Comparison of ENCODE assay signal across 24 cellular contexts in genomic region chr7:148335790-148336189, GRCh38.
DNase-seq lines count a peak whose midpoint lies in the region; ATAC-seq, FAIRE-seq and TF ChIP-seq lines count a peak whose summit lies in the region.
"Had no signal": no experiment of that assay in that cellular context is flagged by ENCODE, and none has a peak within 500 bp of the region (broad histone marks: within the 10 kb centered on the region; RNA-seq: fewer than 3 reads in every experiment).

No MANE protein-coding gene starts in this region.

- no peak overlapping the region for H3K14ac ChIP-seq in trophoblast cell (ENCODE audit: low read length)

- H3K4me2 ChIP-seq in keratinocyte (ENCODE audit: control insufficient read depth, extremely low read depth, insufficient read depth, low read depth, low read length) (no peak overlapping the region), trophoblast cell (ENCODE audit: low read length) (no peak overlapping the region)
- H3K4me2 ChIP-seq: BLaER1 had no signal

- H3K79me2 ChIP-seq in keratinocyte (ENCODE audit: control insufficient read depth, insufficient read depth, low read length) (no peaks in the 10 kb centered on the region), trophoblast cell (ENCODE audit: control insufficient read depth, insufficient read depth, low read length, poor library complexity) (peaks cover 4% of the 10 kb centered on the region)

- H3K27me3 ChIP-seq in HUES6 (ENCODE audit: control insufficient read depth, insufficient read depth, low read length) (no peaks in the 10 kb centered on the region), ectodermal cell (ENCODE audit: control insufficient read depth, insufficient read depth, low read length, poor library complexity, severe bottlenecking) (no peaks in the 10 kb centered on the region), keratinocyte (ENCODE audit: control insufficient read depth, extremely low read depth, insufficient read depth, low read length) (peaks cover 5% of the 10 kb centered on the region), trophoblast cell (ENCODE audit: insufficient read depth, low read length) (no peaks in the 10 kb centered on the region)

- no peak overlapping the region for H3K18ac ChIP-seq in trophoblast cell (ENCODE audit: low read length)

- H4K12ac ChIP-seq in trophoblast cell (ENCODE audit: low read depth, low read length) = no peak overlapping the region

- peak overlapping the region; percentile 49; the same call in 1 of the 2 replicates for H3K27ac ChIP-seq in HUES6 (ENCODE audit: low read depth, low read length)
- H3K27ac ChIP-seq in ectodermal cell (ENCODE audit: insufficient read depth, low read depth, low read length, poor library complexity, severe bottlenecking) = peak overlapping the region; percentile 91
- peak overlapping the region; percentile 45 for H3K27ac ChIP-seq in keratinocyte (ENCODE audit: control insufficient read depth, insufficient read depth, low read length)
- peak overlapping the region; percentile 92 for H3K27ac ChIP-seq in trophoblast cell (ENCODE audit: low read depth, low read length)
- H3K27ac ChIP-seq: BLaER1 had no signal

- H3K36me3 ChIP-seq in HUES6 (ENCODE audit: control insufficient read depth, insufficient read depth, low read length) = no peaks in the 10 kb centered on the region; the same call in 1 of the 2 replicates
- H3K36me3 ChIP-seq in ectodermal cell (ENCODE audit: control insufficient read depth, insufficient read depth, low read length) = no peaks in the 10 kb centered on the region
- no peaks in the 10 kb centered on the region for H3K36me3 ChIP-seq in keratinocyte (ENCODE audit: control insufficient read depth in 2 of 2, extremely low read depth in 1 of 2, insufficient read depth in 2 of 2, low read length in 2 of 2)
- H3K36me3 ChIP-seq in trophoblast cell (ENCODE audit: control insufficient read depth in 1 of 2, insufficient read depth in 2 of 2, low read length in 2 of 2) = no peaks in the 10 kb centered on the region
- H3K36me3 ChIP-seq: BLaER1 had no signal

- intact Hi-C loops in natural killer cell (cut with micrococcal nuclease) = no loop called here

- no peak overlapping the region for H4K8ac ChIP-seq in trophoblast cell (ENCODE audit: low read depth, low read length)

- no peak overlapping the region for H3K4ac ChIP-seq in trophoblast cell (ENCODE audit: low read depth, low read length)

- 18 to 33% methylated on average over 1 of the region's 1 CpG for WGBS in ectodermal cell, 2 experiments
- WGBS in trophoblast cell (ENCODE audit: extremely low coverage, insufficient coverage, insufficient read length) = no CpG with 5 or more reads among the region's 1 CpG

- peaks cover 5% of the 10 kb centered on the region for H3K36me3 Mint-ChIP-seq in activated CD8-positive, alpha-beta memory T cell treated with anti-CD3 and anti-CD28 coated beads, Interleukin-2, amount 10 ng/mL, durations not matched to agents 7 days and 5 days
- H3K36me3 Mint-ChIP-seq in natural killer cell = no peaks in the 10 kb centered on the region
- H3K36me3 Mint-ChIP-seq: IgD-negative memory B cell had no signal

- H2BK5ac ChIP-seq in trophoblast cell (ENCODE audit: low read depth, low read length, poor library complexity) = no peak overlapping the region

- peaks cover 10% of the 10 kb centered on the region for H3K9me3 Mint-ChIP-seq in activated CD8-positive, alpha-beta memory T cell treated with anti-CD3 and anti-CD28 coated beads, Interleukin-2, amount 10 ng/mL, durations not matched to agents 7 days and 5 days (ENCODE audit: low read depth)
- peaks cover 6 to 8% of the 10 kb centered on the region in 2 donors for H3K9me3 Mint-ChIP-seq in natural killer cell
- H3K9me3 Mint-ChIP-seq: CD4-positive, alpha-beta T cell; IgD-negative memory B cell had no signal

- peaks cover 27% of the 10 kb centered on the region for H3K79me1 ChIP-seq in trophoblast cell (ENCODE audit: low read length)

- no peak overlapping the region for H3K23ac ChIP-seq in trophoblast cell (ENCODE audit: low read length)

- DNase-seq in keratinocyte (ENCODE audit: low read depth, low spot score) (no peak), trophoblast cell (no peak), natural killer cell (no peak)
- DNase-seq in activated CD8-positive, alpha-beta memory T cell treated with anti-CD3 and anti-CD28 coated beads, Interleukin-2, amount 10 ng/mL, durations not matched to agents 7 days and 5 days = no peak
- DNase-seq in activated naive CD4-positive, alpha-beta T cell treated with Interleukin-2 at 50 U/mL for 16 hours = no peak
- DNase-seq: Caco-2; CD4-positive, alpha-beta T cell; DMS 273 treated with DMSO at 0.1 percent for 48 hours; DMS79 treated with DMSO at 0.1 percent for 48 hours; HCEC 1CT; NCI-H1694 treated with DMSO at 0.1 percent for 48 hours; NCI-H2081 treated with DMSO at 0.1 percent for 48 hours; NCI-H446; NCI-H526; OCI-M1; SHP77 had no signal

- H2BK12ac ChIP-seq in trophoblast cell (ENCODE audit: low read length) = no peak overlapping the region

- CTCF ChIA-PET in activated CD8-positive, alpha-beta memory T cell treated with anti-CD3 and anti-CD28 coated beads, Interleukin-2, amount 10 ng/mL, durations not matched to agents 7 days and 5 days (lab: Charles Lee) = no interaction called here

- no peak overlapping the region for H3K27ac Mint-ChIP-seq in activated CD8-positive, alpha-beta memory T cell treated with anti-CD3 and anti-CD28 coated beads, Interleukin-2, amount 10 ng/mL, durations not matched to agents 7 days and 5 days
- H3K27ac Mint-ChIP-seq in natural killer cell = no peak overlapping the region
- H3K27ac Mint-ChIP-seq: CD4-positive, alpha-beta T cell; GM23338; IgD-negative memory B cell had no signal

- H3K9ac ChIP-seq in HUES6 (ENCODE audit: low read length) = peak overlapping the region; percentile 70
- no peak overlapping the region for H3K9ac ChIP-seq in keratinocyte (ENCODE audit: control insufficient read depth, extremely low read depth, insufficient read depth, low read length)
- no peak overlapping the region for H3K9ac ChIP-seq in trophoblast cell (ENCODE audit: low read length)
- H3K9ac ChIP-seq: BLaER1 had no signal

- H2AK5ac ChIP-seq in trophoblast cell (ENCODE audit: low read length) = no peak overlapping the region

- H2AFZ ChIP-seq in keratinocyte (ENCODE audit: control insufficient read depth, low read length) (no peak overlapping the region), trophoblast cell (ENCODE audit: insufficient read depth, low read length, poor library complexity) (no peak overlapping the region)

- H3K9me3 ChIP-seq in HUES6 (ENCODE audit: control insufficient read depth, insufficient read depth, low read depth, low read length) (peaks cover 9% of the 10 kb centered on the region), ectodermal cell (ENCODE audit: control insufficient read depth, low read length) (no peaks in the 10 kb centered on the region), keratinocyte (ENCODE audit: control insufficient read depth, low read depth, low read length) (peaks cover 2% of the 10 kb centered on the region), trophoblast cell (ENCODE audit: insufficient read depth, low read depth, low read length) (peaks cover 10% of the 10 kb centered on the region)
- H3K9me3 ChIP-seq: Caco-2 had no signal

- dilution Hi-C loops in keratinocyte (cut with MboI; ENCODE audit: extremely low pct_ligation_motif_present, low sequenced_read_pairs) = no loop called here

- no peaks in the 10 kb centered on the region for H4K20me1 ChIP-seq in keratinocyte (ENCODE audit: control insufficient read depth, extremely low read depth, insufficient read depth, low read length)
- H4K20me1 ChIP-seq: BLaER1 had no signal

- H3K27me3 Mint-ChIP-seq in activated CD8-positive, alpha-beta memory T cell treated with anti-CD3 and anti-CD28 coated beads, Interleukin-2, amount 10 ng/mL, durations not matched to agents 7 days and 5 days = peaks cover 52% of the 10 kb centered on the region
- peaks cover 46 to 71% of the 10 kb centered on the region in 2 donors for H3K27me3 Mint-ChIP-seq in natural killer cell (ENCODE audit: low read depth in 2 of 2)

- H3K4me3 ChIP-seq in HUES6 (ENCODE audit: low read depth, low read length) = peak overlapping the region; percentile 19; the same call in 1 of the 2 replicates
- no peak overlapping the region for H3K4me3 ChIP-seq in ectodermal cell (ENCODE audit: insufficient read depth, low read depth, low read length)
- no peak overlapping the region for H3K4me3 ChIP-seq in keratinocyte (ENCODE audit: control insufficient read depth in 2 of 3, extremely low read depth in 1 of 3, insufficient read depth in 2 of 3, low read depth in 1 of 3, low read length in 3 of 3)
- H3K4me3 ChIP-seq in trophoblast cell (ENCODE audit: low read depth, low read length) = no peak overlapping the region
- H3K4me3 ChIP-seq: BLaER1, GM12878, GM23338 had no signal

- no peak for TF ChIP-seq CTCF in keratinocyte (optimal IDR thresholded peaks at IDR 0.05 in 1 of 3, IDR thresholded peaks at IDR 0.05 in 1 of 3, conservative IDR thresholded peaks at IDR 0.05 in 1 of 3; ENCODE audit: extremely low read depth in 1 of 3, insufficient read depth in 2 of 3, low read length in 3 of 3)
- no peak for TF ChIP-seq CTCF in natural killer cell (IDR thresholded peaks at IDR 0.05)

- peaks cover 4% of the 10 kb centered on the region for H3K4me1 Mint-ChIP-seq in activated CD8-positive, alpha-beta memory T cell treated with anti-CD3 and anti-CD28 coated beads, Interleukin-2, amount 10 ng/mL, durations not matched to agents 7 days and 5 days
- H3K4me1 Mint-ChIP-seq in natural killer cell = peaks cover 13 to 23% of the 10 kb centered on the region in 2 donors

- H3K4me3 Mint-ChIP-seq in activated CD8-positive, alpha-beta memory T cell treated with anti-CD3 and anti-CD28 coated beads, Interleukin-2, amount 10 ng/mL, durations not matched to agents 7 days and 5 days = no peak overlapping the region
- H3K4me3 Mint-ChIP-seq in natural killer cell = no peak overlapping the region
- H3K4me3 Mint-ChIP-seq: CD4-positive, alpha-beta T cell; GM23338; IgD-negative memory B cell had no signal

- no peaks in the 10 kb centered on the region for H3K9me1 ChIP-seq in keratinocyte (ENCODE audit: control insufficient read depth, extremely low read depth, insufficient read depth, low read length)

- no peak overlapping the region for H4K91ac ChIP-seq in trophoblast cell (ENCODE audit: low read depth, low read length)

- H2BK120ac ChIP-seq in trophoblast cell (ENCODE audit: insufficient read depth, low read length, poor library complexity) = peak overlapping the region; percentile 75

- no peak for ATAC-seq in activated CD8-positive, alpha-beta memory T cell treated with anti-CD3 and anti-CD28 coated beads, Interleukin-2, amount 10 ng/mL, durations not matched to agents 7 days and 5 days
- ATAC-seq in GM18502 (IDR thresholded peaks at IDR 0.05; ENCODE audit: poor library complexity, unreplicated experiment) = no peak
- ATAC-seq in natural killer cell = no peak
- ATAC-seq: GM12878 had no signal

- peaks cover 49% of the 10 kb centered on the region for H3K4me1 ChIP-seq in HUES6 (ENCODE audit: control insufficient read depth, insufficient read depth, low read length)
- H3K4me1 ChIP-seq in ectodermal cell (ENCODE audit: control insufficient read depth, insufficient read depth, low read length) = peaks cover 34% of the 10 kb centered on the region
- H3K4me1 ChIP-seq in keratinocyte (ENCODE audit: control insufficient read depth, extremely low read depth, insufficient read depth, low read length) = peaks cover 71% of the 10 kb centered on the region
- peaks cover 17 to 24% of the 10 kb centered on the region in 2 experiments for H3K4me1 ChIP-seq in trophoblast cell (ENCODE audit: control insufficient read depth in 1 of 2, insufficient read depth in 2 of 2, low read length in 2 of 2)

- FAIRE-seq in keratinocyte (lab: Jason Lieb, UNC) = no peak
- FAIRE-seq: GM12878, RCC 7860 had no signal
